1 cellular context compared by ENCODE assay signal in the genomic region with DNA sequence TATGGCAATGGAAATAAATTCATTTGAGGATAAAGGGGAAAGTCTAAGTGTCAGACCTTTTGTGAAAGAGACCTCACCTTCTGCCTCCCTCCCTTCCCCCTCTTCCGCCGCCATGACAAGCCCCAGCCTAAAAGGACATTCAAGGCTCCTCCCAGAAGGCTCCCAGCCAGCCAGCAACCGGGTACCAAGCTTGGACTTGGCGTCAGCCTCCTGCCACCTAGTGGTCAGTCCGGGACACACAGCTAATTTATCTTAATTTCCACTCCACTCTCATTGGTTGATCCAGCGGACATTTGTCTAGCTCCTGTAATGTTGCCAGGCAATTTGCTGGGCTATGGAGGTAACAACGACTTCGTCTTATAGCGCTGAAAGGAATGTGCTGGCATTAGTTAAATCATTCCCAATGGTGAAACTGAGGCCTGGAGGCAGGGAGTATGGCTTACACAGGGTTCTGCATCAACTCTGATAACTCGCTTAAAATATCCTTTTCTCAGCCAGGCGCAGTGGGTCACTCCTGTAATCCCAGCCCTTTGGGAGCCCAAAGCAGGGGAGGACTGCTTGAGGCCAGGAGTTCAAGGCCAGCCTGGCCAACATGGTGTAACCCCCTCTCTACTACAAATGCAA.
TF ChIP-seq lines count a peak whose summit lies in the region.

No MANE protein-coding gene starts in this region.

TF ChIP-seq in K562, 482 proteins besides CTCF, POLR2A, EP300 and RAD21 (continued from another document and continues in another):
- TF ChIP-seq, protein P1, sequence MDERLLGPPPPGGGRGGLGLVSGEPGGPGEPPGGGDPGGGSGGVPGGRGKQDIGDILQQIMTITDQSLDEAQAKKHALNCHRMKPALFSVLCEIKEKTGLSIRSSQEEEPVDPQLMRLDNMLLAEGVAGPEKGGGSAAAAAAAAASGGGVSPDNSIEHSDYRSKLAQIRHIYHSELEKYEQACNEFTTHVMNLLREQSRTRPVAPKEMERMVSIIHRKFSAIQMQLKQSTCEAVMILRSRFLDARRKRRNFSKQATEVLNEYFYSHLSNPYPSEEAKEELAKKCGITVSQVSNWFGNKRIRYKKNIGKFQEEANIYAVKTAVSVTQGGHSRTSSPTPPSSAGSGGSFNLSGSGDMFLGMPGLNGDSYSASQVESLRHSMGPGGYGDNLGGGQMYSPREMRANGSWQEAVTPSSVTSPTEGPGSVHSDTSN (CRISPR knock-in tag; IDR thresholded peaks at IDR 0.05; ENCODE audit: low read depth): no peak
- TF ChIP-seq, protein P1 (tag; conservative IDR thresholded peaks at IDR 0.05; ENCODE audit: low read depth): peak; percentile 77
- TF ChIP-seq YY1 (IDR thresholded peaks at IDR 0.05; ENCODE audit: borderline replicate concordance in 1 of 3, control insufficient read depth in 1 of 3, extremely low read depth in 1 of 3, insufficient read depth in 3 of 3, insufficient read length in 1 of 3, insufficient replicate concordance in 2 of 3, low read depth in 1 of 3, low read length in 2 of 3): peak in 2 of 3 experiments; percentile 72 to 80
- no peak for TF ChIP-seq PHB2 (IDR thresholded peaks at IDR 0.05; ENCODE audit: low read depth)
- TF ChIP-seq RNF2 (IDR thresholded peaks at IDR 0.05): no peak
- peak; percentile 51 for TF ChIP-seq RBM25 (IDR thresholded peaks at IDR 0.05; ENCODE audit: low read depth, low read length, severe bottlenecking)
- TF ChIP-seq, protein P2, sequence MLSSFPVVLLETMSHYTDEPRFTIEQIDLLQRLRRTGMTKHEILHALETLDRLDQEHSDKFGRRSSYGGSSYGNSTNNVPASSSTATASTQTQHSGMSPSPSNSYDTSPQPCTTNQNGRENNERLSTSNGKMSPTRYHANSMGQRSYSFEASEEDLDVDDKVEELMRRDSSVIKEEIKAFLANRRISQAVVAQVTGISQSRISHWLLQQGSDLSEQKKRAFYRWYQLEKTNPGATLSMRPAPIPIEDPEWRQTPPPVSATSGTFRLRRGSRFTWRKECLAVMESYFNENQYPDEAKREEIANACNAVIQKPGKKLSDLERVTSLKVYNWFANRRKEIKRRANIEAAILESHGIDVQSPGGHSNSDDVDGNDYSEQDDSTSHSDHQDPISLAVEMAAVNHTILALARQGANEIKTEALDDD (IDR thresholded peaks at IDR 0.05): no peak
- TF ChIP-seq ZNF551 (CRISPR knock-in tag; IDR thresholded peaks at IDR 0.05): no peak
- TF ChIP-seq NFXL1 (CRISPR knock-in tag; IDR thresholded peaks at IDR 0.05): no peak
- peak; percentile 64; the same call in 1 of the 2 replicates for TF ChIP-seq SMC3 (conservative IDR thresholded peaks at IDR 0.05; ENCODE audit: insufficient read depth, low read depth, low read length)
- TF ChIP-seq ZNF174 (CRISPR knock-in tag; IDR thresholded peaks at IDR 0.05): no peak
- TF ChIP-seq, protein P3, sequence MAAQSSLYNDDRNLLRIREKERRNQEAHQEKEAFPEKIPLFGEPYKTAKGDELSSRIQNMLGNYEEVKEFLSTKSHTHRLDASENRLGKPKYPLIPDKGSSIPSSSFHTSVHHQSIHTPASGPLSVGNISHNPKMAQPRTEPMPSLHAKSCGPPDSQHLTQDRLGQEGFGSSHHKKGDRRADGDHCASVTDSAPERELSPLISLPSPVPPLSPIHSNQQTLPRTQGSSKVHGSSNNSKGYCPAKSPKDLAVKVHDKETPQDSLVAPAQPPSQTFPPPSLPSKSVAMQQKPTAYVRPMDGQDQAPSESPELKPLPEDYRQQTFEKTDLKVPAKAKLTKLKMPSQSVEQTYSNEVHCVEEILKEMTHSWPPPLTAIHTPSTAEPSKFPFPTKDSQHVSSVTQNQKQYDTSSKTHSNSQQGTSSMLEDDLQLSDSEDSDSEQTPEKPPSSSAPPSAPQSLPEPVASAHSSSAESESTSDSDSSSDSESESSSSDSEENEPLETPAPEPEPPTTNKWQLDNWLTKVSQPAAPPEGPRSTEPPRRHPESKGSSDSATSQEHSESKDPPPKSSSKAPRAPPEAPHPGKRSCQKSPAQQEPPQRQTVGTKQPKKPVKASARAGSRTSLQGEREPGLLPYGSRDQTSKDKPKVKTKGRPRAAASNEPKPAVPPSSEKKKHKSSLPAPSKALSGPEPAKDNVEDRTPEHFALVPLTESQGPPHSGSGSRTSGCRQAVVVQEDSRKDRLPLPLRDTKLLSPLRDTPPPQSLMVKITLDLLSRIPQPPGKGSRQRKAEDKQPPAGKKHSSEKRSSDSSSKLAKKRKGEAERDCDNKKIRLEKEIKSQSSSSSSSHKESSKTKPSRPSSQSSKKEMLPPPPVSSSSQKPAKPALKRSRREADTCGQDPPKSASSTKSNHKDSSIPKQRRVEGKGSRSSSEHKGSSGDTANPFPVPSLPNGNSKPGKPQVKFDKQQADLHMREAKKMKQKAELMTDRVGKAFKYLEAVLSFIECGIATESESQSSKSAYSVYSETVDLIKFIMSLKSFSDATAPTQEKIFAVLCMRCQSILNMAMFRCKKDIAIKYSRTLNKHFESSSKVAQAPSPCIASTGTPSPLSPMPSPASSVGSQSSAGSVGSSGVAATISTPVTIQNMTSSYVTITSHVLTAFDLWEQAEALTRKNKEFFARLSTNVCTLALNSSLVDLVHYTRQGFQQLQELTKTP (IDR thresholded peaks at IDR 0.05; ENCODE audit: low read depth in 1 of 2, partially characterized antibody in 2 of 2): no peak
- peak; percentile 95 for TF ChIP-seq NFYB (IDR thresholded peaks at IDR 0.05; ENCODE audit: extremely low read depth, insufficient read length)
- no peak for TF ChIP-seq BCL6 (CRISPR knock-in tag; IDR thresholded peaks at IDR 0.05)
- no peak for TF ChIP-seq MECOM (CRISPR knock-in tag; IDR thresholded peaks at IDR 0.05)
- TF ChIP-seq, protein P4, sequence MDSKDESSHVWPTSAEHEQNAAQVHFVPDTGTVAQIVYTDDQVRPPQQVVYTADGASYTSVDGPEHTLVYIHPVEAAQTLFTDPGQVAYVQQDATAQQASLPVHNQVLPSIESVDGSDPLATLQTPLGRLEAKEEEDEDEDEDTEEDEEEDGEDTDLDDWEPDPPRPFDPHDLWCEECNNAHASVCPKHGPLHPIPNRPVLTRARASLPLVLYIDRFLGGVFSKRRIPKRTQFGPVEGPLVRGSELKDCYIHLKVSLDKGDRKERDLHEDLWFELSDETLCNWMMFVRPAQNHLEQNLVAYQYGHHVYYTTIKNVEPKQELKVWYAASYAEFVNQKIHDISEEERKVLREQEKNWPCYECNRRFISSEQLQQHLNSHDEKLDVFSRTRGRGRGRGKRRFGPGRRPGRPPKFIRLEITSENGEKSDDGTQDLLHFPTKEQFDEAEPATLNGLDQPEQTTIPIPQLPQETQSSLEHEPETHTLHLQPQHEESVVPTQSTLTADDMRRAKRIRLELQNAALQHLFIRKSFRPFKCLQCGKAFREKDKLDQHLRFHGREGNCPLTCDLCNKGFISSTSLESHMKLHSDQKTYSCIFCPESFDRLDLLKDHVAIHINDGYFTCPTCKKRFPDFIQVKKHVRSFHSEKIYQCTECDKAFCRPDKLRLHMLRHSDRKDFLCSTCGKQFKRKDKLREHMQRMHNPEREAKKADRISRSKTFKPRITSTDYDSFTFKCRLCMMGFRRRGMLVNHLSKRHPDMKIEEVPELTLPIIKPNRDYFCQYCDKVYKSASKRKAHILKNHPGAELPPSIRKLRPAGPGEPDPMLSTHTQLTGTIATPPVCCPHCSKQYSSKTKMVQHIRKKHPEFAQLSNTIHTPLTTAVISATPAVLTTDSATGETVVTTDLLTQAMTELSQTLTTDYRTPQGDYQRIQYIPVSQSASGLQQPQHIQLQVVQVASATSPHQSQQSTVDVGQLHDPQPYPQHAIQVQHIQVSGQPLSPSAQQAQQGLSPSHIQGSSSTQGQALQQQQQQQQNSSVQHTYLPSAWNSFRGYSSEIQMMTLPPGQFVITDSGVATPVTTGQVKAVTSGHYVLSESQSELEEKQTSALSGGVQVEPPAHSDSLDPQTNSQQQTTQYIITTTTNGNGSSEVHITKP (IDR thresholded peaks at IDR 0.05; ENCODE audit: partially characterized antibody): no peak
- TF ChIP-seq GTF2F1 (IDR thresholded peaks at IDR 0.05; ENCODE audit: low read depth, low read length): no peak
- peak; percentile 66 for TF ChIP-seq NFIC (IDR thresholded peaks at IDR 0.05)
- TF ChIP-seq DNMT1 (IDR thresholded peaks at IDR 0.05): no peak
- TF ChIP-seq, protein P5, sequence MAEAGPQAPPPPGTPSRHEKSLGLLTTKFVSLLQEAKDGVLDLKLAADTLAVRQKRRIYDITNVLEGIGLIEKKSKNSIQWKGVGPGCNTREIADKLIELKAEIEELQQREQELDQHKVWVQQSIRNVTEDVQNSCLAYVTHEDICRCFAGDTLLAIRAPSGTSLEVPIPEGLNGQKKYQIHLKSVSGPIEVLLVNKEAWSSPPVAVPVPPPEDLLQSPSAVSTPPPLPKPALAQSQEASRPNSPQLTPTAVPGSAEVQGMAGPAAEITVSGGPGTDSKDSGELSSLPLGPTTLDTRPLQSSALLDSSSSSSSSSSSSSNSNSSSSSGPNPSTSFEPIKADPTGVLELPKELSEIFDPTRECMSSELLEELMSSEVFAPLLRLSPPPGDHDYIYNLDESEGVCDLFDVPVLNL (CRISPR knock-in tag; IDR thresholded peaks at IDR 0.05; ENCODE audit: low read depth): no peak
- no peak for TF ChIP-seq NR3C1 (CRISPR knock-in tag; IDR thresholded peaks at IDR 0.05)
- no peak for TF ChIP-seq PHB (CRISPR knock-in tag; IDR thresholded peaks at IDR 0.05)
- no peak for TF ChIP-seq KLF13 (tag; IDR thresholded peaks at IDR 0.05; ENCODE audit: borderline replicate concordance, low read depth)
- no peak for TF ChIP-seq ZNF324 (CRISPR knock-in tag; IDR thresholded peaks at IDR 0.05)
- peak; percentile 86 for TF ChIP-seq XRCC5 (IDR thresholded peaks at IDR 0.05; ENCODE audit: low read depth, low read length)
- no peak for TF ChIP-seq XRCC4 (IDR thresholded peaks at IDR 0.05; ENCODE audit: extremely low read depth, insufficient read depth, insufficient read length)
- TF ChIP-seq, protein P6, sequence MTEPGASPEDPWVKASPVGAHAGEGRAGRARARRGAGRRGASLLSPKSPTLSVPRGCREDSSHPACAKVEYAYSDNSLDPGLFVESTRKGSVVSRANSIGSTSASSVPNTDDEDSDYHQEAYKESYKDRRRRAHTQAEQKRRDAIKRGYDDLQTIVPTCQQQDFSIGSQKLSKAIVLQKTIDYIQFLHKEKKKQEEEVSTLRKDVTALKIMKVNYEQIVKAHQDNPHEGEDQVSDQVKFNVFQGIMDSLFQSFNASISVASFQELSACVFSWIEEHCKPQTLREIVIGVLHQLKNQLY (CRISPR knock-in tag; conservative IDR thresholded peaks at IDR 0.05): no peak
- no peak for TF ChIP-seq ZC3H11A (IDR thresholded peaks at IDR 0.05; ENCODE audit: low read depth, low read length)
- no peak for TF ChIP-seq BHLHE40 (IDR thresholded peaks at IDR 0.05; ENCODE audit: low read length)
- TF ChIP-seq, protein P7, sequence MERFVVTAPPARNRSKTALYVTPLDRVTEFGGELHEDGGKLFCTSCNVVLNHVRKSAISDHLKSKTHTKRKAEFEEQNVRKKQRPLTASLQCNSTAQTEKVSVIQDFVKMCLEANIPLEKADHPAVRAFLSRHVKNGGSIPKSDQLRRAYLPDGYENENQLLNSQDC (CRISPR knock-in tag; IDR thresholded peaks at IDR 0.05): no peak
- no peak for TF ChIP-seq KAT2B (IDR thresholded peaks at IDR 0.05; ENCODE audit: low read depth, low read length)
- no peak for TF ChIP-seq GABPB1 (CRISPR knock-in tag; IDR thresholded peaks at IDR 0.05)
- no peak for TF ChIP-seq PCBP2 (IDR thresholded peaks at IDR 0.05; ENCODE audit: low read depth, low read length, poor library complexity, severe bottlenecking)
- TF ChIP-seq, protein P8, sequence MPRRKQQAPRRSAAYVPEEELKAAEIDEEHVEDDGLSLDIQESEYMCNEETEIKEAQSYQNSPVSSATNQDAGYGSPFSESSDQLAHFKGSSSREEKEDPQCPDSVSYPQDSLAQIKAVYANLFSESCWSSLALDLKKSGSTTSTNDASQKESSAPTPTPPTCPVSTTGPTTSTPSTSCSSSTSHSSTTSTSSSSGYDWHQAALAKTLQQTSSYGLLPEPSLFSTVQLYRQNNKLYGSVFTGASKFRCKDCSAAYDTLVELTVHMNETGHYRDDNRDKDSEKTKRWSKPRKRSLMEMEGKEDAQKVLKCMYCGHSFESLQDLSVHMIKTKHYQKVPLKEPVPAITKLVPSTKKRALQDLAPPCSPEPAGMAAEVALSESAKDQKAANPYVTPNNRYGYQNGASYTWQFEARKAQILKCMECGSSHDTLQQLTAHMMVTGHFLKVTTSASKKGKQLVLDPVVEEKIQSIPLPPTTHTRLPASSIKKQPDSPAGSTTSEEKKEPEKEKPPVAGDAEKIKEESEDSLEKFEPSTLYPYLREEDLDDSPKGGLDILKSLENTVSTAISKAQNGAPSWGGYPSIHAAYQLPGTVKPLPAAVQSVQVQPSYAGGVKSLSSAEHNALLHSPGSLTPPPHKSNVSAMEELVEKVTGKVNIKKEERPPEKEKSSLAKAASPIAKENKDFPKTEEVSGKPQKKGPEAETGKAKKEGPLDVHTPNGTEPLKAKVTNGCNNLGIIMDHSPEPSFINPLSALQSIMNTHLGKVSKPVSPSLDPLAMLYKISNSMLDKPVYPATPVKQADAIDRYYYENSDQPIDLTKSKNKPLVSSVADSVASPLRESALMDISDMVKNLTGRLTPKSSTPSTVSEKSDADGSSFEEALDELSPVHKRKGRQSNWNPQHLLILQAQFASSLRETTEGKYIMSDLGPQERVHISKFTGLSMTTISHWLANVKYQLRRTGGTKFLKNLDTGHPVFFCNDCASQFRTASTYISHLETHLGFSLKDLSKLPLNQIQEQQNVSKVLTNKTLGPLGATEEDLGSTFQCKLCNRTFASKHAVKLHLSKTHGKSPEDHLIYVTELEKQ (CRISPR knock-in tag; IDR thresholded peaks at IDR 0.05): no peak
- TF ChIP-seq HNRNPUL1 (IDR thresholded peaks at IDR 0.05; ENCODE audit: low read length): no peak
- TF ChIP-seq RFX5 (IDR thresholded peaks at IDR 0.05; ENCODE audit: low read depth, low read length): no peak
- TF ChIP-seq BMI1 (IDR thresholded peaks at IDR 0.05; ENCODE audit: low read length): no peak
- TF ChIP-seq TSC22D4 (tag; IDR thresholded peaks at IDR 0.05): no peak
- TF ChIP-seq ZKSCAN3 (CRISPR knock-in tag; IDR thresholded peaks at IDR 0.05): no peak
- TF ChIP-seq DPF2 (IDR thresholded peaks at IDR 0.05): no peak
- TF ChIP-seq RUNX1 (IDR thresholded peaks at IDR 0.05; ENCODE audit: low read depth): no peak
- TF ChIP-seq, protein P9, sequence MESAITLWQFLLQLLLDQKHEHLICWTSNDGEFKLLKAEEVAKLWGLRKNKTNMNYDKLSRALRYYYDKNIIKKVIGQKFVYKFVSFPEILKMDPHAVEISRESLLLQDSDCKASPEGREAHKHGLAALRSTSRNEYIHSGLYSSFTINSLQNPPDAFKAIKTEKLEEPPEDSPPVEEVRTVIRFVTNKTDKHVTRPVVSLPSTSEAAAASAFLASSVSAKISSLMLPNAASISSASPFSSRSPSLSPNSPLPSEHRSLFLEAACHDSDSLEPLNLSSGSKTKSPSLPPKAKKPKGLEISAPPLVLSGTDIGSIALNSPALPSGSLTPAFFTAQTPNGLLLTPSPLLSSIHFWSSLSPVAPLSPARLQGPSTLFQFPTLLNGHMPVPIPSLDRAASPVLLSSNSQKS (CRISPR knock-in tag; IDR thresholded peaks at IDR 0.05): no peak
- TF ChIP-seq CBX3 (IDR thresholded peaks at IDR 0.05; ENCODE audit: borderline replicate concordance in 1 of 2, low read length in 2 of 2): no peak
